ENCODE assay signal across 2 cellular contexts in genomic region chr11:44788536-44789227, GRCh38.
TF ChIP-seq lines count a peak whose summit lies in the region.

No MANE protein-coding gene starts in this region.

TF ChIP-seq in GM23338, 12 proteins besides CTCF, POLR2A, EP300 and RAD21:
- TF ChIP-seq REST (IDR thresholded peaks at IDR 0.05; ENCODE audit: unreplicated experiment) (no peak), STAT1 (IDR thresholded peaks at IDR 0.05; ENCODE audit: unreplicated experiment) (no peak), NANOG (IDR thresholded peaks at IDR 0.05; ENCODE audit: borderline replicate concordance) (no peak), JUNB (IDR thresholded peaks at IDR 0.05; ENCODE audit: unreplicated experiment) (no peak), EZH2 (IDR thresholded peaks at IDR 0.05; ENCODE audit: low read depth, unreplicated experiment) (no peak), ETS1 (IDR thresholded peaks at IDR 0.05) (no peak), POLR2AphosphoS5 (IDR thresholded peaks at IDR 0.05; ENCODE audit: low read depth) (no peak), ZNF331 (CRISPR knock-in tag; IDR thresholded peaks at IDR 0.05; ENCODE audit: low read depth) (no peak), CREB1 (CRISPR knock-in tag; IDR thresholded peaks at IDR 0.05; ENCODE audit: low read depth) (no peak), ZNF462 (CRISPR knock-in tag; IDR thresholded peaks at IDR 0.05) (no peak), ZNF114 (CRISPR knock-in tag; IDR thresholded peaks at IDR 0.05) (no peak), EZH2phosphoT487 (IDR thresholded peaks at IDR 0.05; ENCODE audit: unreplicated experiment) (no peak)

TF ChIP-seq in WTC11, 78 proteins besides CTCF, POLR2A, EP300 and RAD21 (continued from another document):
- TF ChIP-seq ARID4B (CRISPR knock-in tag; IDR thresholded peaks at IDR 0.05; ENCODE audit: borderline replicate concordance): no peak
- no peak for TF ChIP-seq CREB1 (CRISPR knock-in tag; IDR thresholded peaks at IDR 0.05)
- TF ChIP-seq NFYB (CRISPR knock-in tag; conservative IDR thresholded peaks at IDR 0.05; ENCODE audit: low read depth): no peak
- TF ChIP-seq NFE2L1 (CRISPR knock-in tag; IDR thresholded peaks at IDR 0.05): no peak
- TF ChIP-seq ZNF281 (CRISPR knock-in tag; IDR thresholded peaks at IDR 0.05): no peak
- no peak for TF ChIP-seq ZNF138 (CRISPR knock-in tag; conservative IDR thresholded peaks at IDR 0.05)
